27 cellular contexts compared by ENCODE assay signal in the genomic region with DNA sequence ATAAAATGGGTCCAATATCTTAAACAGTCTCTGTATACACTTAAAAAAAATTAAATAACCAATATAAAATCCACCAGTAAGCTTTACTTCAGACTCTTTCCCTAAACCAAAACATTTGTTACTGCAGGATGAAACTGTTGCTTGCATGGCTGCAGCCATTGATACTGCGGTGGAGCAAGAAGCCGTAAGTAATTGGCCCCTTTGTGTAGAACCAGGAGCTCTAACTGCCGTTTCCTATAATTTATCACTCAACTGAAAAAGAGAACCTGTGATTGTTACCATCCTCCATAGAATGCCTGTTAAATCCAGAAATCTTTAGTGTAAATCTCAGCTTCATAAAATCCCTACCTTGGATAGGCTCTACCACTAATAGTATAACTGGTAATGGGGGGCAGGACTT.
"Had no signal": no experiment of that assay in that cellular context is flagged by ENCODE, and none has a peak within 500 bp of the region (broad histone marks: within the 10 kb centered on the region; RNA-seq: fewer than 3 reads in every experiment).

No MANE protein-coding gene starts in this region.

- H3K4me3 Mint-ChIP-seq: memory B cell; naive thymus-derived CD8-positive, alpha-beta T cell; nephron progenitor cell; stimulated activated naive B cell treated with anti-CD40 and anti-IgM and Interleukin-4, amounts not matched to agents 10 μg/mL and 1 μg/mL and 100 μg/mL, for 72 hours had no signal

- H3K36me3 ChIP-seq: heart right ventricle, left ventricle myocardium inferior, right atrium auricular region, right lobe of liver, thyroid gland, transverse colon, upper lobe of left lung, vagina had no signal

- DNase-seq: heart right ventricle; islet precursor cell; left ventricle myocardium inferior; midbrain; mucosa of descending colon; naive thymus-derived CD8-positive, alpha-beta T cell; nephron progenitor cell; occipital lobe; psoas muscle; right lobe of liver; stimulated activated CD4-positive, alpha-beta T cell treated with anti-CD3 and anti-CD28 coated beads, Interleukin-1b, Interleukin-23, amount 100 ng/mL, for 48 hours; stimulated activated CD4-positive, alpha-beta T cell treated with anti-CD3 and anti-CD28 coated beads, Interleukin-2, amount 100 ng/mL, for 48 hours; stimulated activated CD4-positive, alpha-beta T cell treated with anti-CD3 and anti-CD28 coated beads, Interleukin-4, amount 100 ng/mL, for 4 hours; stimulated activated naive B cell treated with anti-CD40 and anti-IgM and Interleukin-4, amounts not matched to agents 10 μg/mL and 1 μg/mL and 100 μg/mL, for 72 hours; stimulated activated naive CD8-positive, alpha-beta T cell treated with anti-CD3 and anti-CD28 coated beads, Interleukin-15, Interleukin-2, amounts not matched to agents 100 U/mL and 50 U/mL, for 24 hours; stomach; testis; thyroid gland; transverse colon; upper lobe of left lung had no signal

- H3K27ac Mint-ChIP-seq: memory B cell; naive thymus-derived CD8-positive, alpha-beta T cell; nephron progenitor cell; stimulated activated naive B cell treated with anti-CD40 and anti-IgM and Interleukin-4, amounts not matched to agents 10 μg/mL and 1 μg/mL and 100 μg/mL, for 72 hours had no signal

- H3K27me3 Mint-ChIP-seq: memory B cell; naive thymus-derived CD8-positive, alpha-beta T cell; stimulated activated naive B cell treated with anti-CD40 and anti-IgM and Interleukin-4, amounts not matched to agents 10 μg/mL and 1 μg/mL and 100 μg/mL, for 72 hours had no signal

- ATAC-seq: heart right ventricle; mucosa of descending colon; naive thymus-derived CD8-positive, alpha-beta T cell; psoas muscle; right lobe of liver; stimulated activated naive B cell treated with anti-CD40 and anti-IgM and Interleukin-4, amounts not matched to agents 10 μg/mL and 1 μg/mL and 100 μg/mL, for 72 hours; stimulated activated naive CD8-positive, alpha-beta T cell treated with anti-CD3 and anti-CD28 coated beads, Interleukin-15, Interleukin-2, amounts not matched to agents 100 U/mL and 50 U/mL, for 24 hours had no signal

- H3K36me3 Mint-ChIP-seq: memory B cell; stimulated activated naive B cell treated with anti-CD40 and anti-IgM and Interleukin-4, amounts not matched to agents 10 μg/mL and 1 μg/mL and 100 μg/mL, for 72 hours had no signal

- H3K27ac ChIP-seq: heart right ventricle, hepatocyte, left ventricle myocardium inferior, neutrophil, parathyroid adenoma, psoas muscle, right atrium auricular region, right lobe of liver, stomach, testis, thyroid gland, transverse colon, upper lobe of left lung, vagina had no signal

- H3K9me3 Mint-ChIP-seq: memory B cell had no signal

- H3K9me3 ChIP-seq: heart right ventricle, left ventricle myocardium inferior, mucosa of descending colon, neutrophil, psoas muscle, right atrium auricular region, right lobe of liver, testis, thyroid gland, transverse colon, vagina had no signal

- H3K4me1 ChIP-seq: heart right ventricle, left ventricle myocardium inferior, parathyroid adenoma, psoas muscle, right atrium auricular region, right lobe of liver, stomach, testis, thyroid gland, transverse colon, upper lobe of left lung, vagina had no signal

- H3K9ac ChIP-seq: parathyroid adenoma had no signal

- H3K4me3 ChIP-seq: heart right ventricle, hepatocyte, left ventricle myocardium inferior, mucosa of descending colon, psoas muscle, right atrium auricular region, right lobe of liver, smooth muscle cell, stomach, testis, thyroid gland, transverse colon, upper lobe of left lung, vagina had no signal

- H3K27me3 ChIP-seq: heart right ventricle, hepatocyte, neutrophil, right atrium auricular region, right lobe of liver, stomach, testis, thyroid gland, transverse colon, upper lobe of left lung, vagina had no signal

- H3K4me2 ChIP-seq: hepatocyte, smooth muscle cell had no signal

- H3K79me2 ChIP-seq: hepatocyte, parathyroid adenoma had no signal

- H3K4me1 Mint-ChIP-seq: memory B cell; naive thymus-derived CD8-positive, alpha-beta T cell; nephron progenitor cell; stimulated activated naive B cell treated with anti-CD40 and anti-IgM and Interleukin-4, amounts not matched to agents 10 μg/mL and 1 μg/mL and 100 μg/mL, for 72 hours had no signal

- H2AFZ ChIP-seq: hepatocyte, parathyroid adenoma had no signal
